In the genomic region with DNA sequence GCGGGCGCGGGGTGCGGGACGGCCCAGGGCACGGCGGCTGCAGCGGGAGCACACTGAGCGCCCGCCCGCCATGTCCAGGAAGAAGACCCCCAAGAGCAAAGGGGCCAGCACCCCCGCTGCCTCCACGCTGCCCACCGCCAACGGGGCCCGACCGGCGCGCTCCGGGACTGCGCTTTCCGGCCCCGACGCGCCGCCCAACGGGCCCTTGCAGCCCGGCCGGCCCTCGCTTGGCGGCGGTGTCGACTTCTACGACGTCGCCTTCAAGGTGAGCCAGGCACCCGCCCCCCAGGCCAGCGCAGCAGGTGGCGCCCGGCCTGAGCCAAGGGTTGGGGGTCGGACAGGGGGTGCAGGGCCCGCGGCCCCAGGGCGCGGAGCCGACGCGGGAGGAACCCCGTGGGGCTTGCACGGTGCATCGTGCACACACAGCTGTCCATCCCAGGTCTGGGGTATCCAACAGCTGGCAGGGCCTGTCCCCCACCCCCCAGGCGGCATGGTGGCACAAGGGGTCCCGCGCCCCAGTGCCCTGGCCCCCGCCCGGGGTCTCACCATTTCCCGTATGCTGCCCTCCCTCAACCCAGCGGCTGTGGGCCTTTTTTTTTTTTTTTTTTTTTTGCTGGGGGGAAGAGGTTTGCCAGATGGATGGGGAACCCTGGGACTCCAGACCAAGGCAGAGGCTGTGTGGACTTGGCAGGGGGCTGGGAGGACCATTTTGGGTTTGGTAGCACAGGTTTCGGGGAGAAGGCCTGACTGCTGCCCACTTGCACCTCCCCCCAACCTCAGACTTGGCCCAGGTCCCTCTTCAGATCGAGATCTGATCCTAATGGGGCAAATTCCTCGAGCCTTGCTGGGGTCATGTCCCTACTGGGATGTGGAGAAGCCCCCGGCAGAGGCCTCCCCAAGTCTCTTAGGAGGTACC, we compare ENCODE assay signal across 7 cellular contexts. TPM values are rescaled to one million over a fixed set of nuclear protein-coding genes. Genes with fewer than 3 reads are reported as not detected.
A peak's percentile ranks its signal among the peaks of the same experiment; 100 is the strongest.
DNase-seq lines count a peak whose midpoint lies in the region; ATAC-seq and TF ChIP-seq lines count a peak whose summit lies in the region.

No MANE protein-coding gene starts in this region.

- CTCF ChIA-PET in mammary epithelial cell (lab: Charles Lee; ENCODE audit: low non-redundant PET) = no interaction called here

- dilution Hi-C loops in mammary epithelial cell (cut with HindIII; ENCODE audit: low sequenced_read_pairs) = no loop called here

- in situ Hi-C loops in mammary epithelial cell (cut with MboI; ENCODE audit: low sequenced_read_pairs in 2 of 2) = loop anchor here (10.0 kb wide), 2 partner anchors 124 to 134 kb away; partner anchors contain the start of genes NHERF2 (in 1 of the 2) and NPW (in 1 of the 2)

- no peak overlapping the region for H3K27ac ChIP-seq in mammary epithelial cell (ENCODE audit: insufficient read depth, low read depth, low read length)

- H3K4me3 Mint-ChIP-seq in naive B cell = peak overlapping the region in 7 of 8 donors; percentile 51 to 81 (median 66)

- no peaks in the 10 kb centered on the region for H3K27me3 Mint-ChIP-seq in naive B cell

- 50% methylated on average over 2 of the region's 62 CpGs for WGBS in mammary epithelial cell (ENCODE audit: low coverage, missing lambda C conversion rate)

- peaks cover 17% of the 10 kb centered on the region for H4K20me1 ChIP-seq in mammary epithelial cell (ENCODE audit: insufficient read depth, low read length)

- intact Hi-C loops in mammary epithelial cell (cut with micrococcal nuclease) = no loop called here

- peak overlapping the region in 1 of 6 donors; percentile 26 for H3K27ac Mint-ChIP-seq in naive B cell

- peaks cover 9% of the 10 kb centered on the region for H3K36me3 ChIP-seq in mammary epithelial cell (ENCODE audit: insufficient read depth, low read length)

- ATAC-seq in naive B cell (ENCODE audit: low read depth in 2 of 2) = peak; percentile 17 to 21
- ATAC-seq in GM18907 (IDR thresholded peaks at IDR 0.05; ENCODE audit: unreplicated experiment) = no peak
- no peak for ATAC-seq in GM21381 (IDR thresholded peaks at IDR 0.05; ENCODE audit: unreplicated experiment)

- H3K9me3 Mint-ChIP-seq in naive B cell = no peaks in the 10 kb centered on the region

- H3K9ac ChIP-seq in mammary epithelial cell (ENCODE audit: insufficient read depth, low read length) = no peak overlapping the region

- peaks cover 60% of the 10 kb centered on the region for H3K4me1 ChIP-seq in mammary epithelial cell (ENCODE audit: insufficient read depth, low read length)

- peaks cover 20 to 25% (median 24%) of the 10 kb centered on the region in 3 donors for H3K4me1 Mint-ChIP-seq in naive B cell

- no peaks in the 10 kb centered on the region for H3K9me3 ChIP-seq in mammary epithelial cell (replicated peaks; ENCODE audit: insufficient read depth, low read length)

- H3K4me3 ChIP-seq in GM12865 (ENCODE audit: low read depth, low read length) (peak overlapping the region; percentile 32), mammary epithelial cell (replicated peaks in 1 of 3; ENCODE audit: insufficient read depth in 1 of 3, low read depth in 2 of 3, low read length in 3 of 3) (peak overlapping the region in 2 of 3 experiments; percentile 32 to 36)

- H2AFZ ChIP-seq in mammary epithelial cell (ENCODE audit: low read depth, low read length) = no peak overlapping the region

- no peaks in the 10 kb centered on the region for H3K27me3 ChIP-seq in mammary epithelial cell (ENCODE audit: insufficient read depth, low read length)

- H3K4me2 ChIP-seq in mammary epithelial cell (ENCODE audit: insufficient read depth, low read depth, low read length) = peak overlapping the region; percentile 81

- H3K79me2 ChIP-seq in mammary epithelial cell (ENCODE audit: insufficient read depth, low read length) = peaks cover 22% of the 10 kb centered on the region

- TF ChIP-seq CTCF in GM12865 (IDR thresholded peaks at IDR 0.05; ENCODE audit: insufficient read depth, low read depth, low read length, missing control alignments) (no peak), mammary epithelial cell (conservative IDR thresholded peaks at IDR 0.05 in 1 of 2, IDR thresholded peaks at IDR 0.05 in 1 of 2; ENCODE audit: extremely low read depth in 1 of 2, insufficient read depth in 1 of 2, low read depth in 1 of 2, low read length in 2 of 2) (no peak)

- BruUV-seq in mammary epithelial cell (replicated peaks; lab: Mats Ljungman, UMichigan) = no TSS peak

- peak; percentile 45 for DNase-seq in GM12865 (ENCODE audit: low read depth)
- peak; percentile 32 to 45 for DNase-seq in NCI-H1930 (lab: John Stamatoyannopoulos, UW)
- DNase-seq in mammary epithelial cell = peak; percentile 48
- no peak for DNase-seq in naive B cell
- no peak for DNase-seq in DMS79 treated with DMSO at 0.1 percent for 48 hours (lab: John Stamatoyannopoulos, UW)

- no peaks in the 10 kb centered on the region for H3K36me3 Mint-ChIP-seq in naive B cell

RNA-seq across cellular contexts. Expression of gene RAB26, which starts 0.5 kb away (rescaled TPM):
- 1 to 10 TPM in 1 of 2 donors, under 1 TPM in 1; 0.33 to 1.0 TPM for total RNA-seq in mammary epithelial cell
- 0.80 TPM for polyA plus RNA-seq in mammary epithelial cell
- polyA minus RNA-seq in mammary epithelial cell = 0.21 TPM
- polyA plus RNA-seq in naive B cell (ENCODE audit: low read depth in 6 of 6) = 1 to 10 TPM in 4 of 6 donors, under 1 TPM in 1, not detected in 1; 0.66 to 2.7 (median 1.4) TPM

RNA-seq across cellular contexts. Expression of gene TRAF7, which starts 6.6 kb away (rescaled TPM):
- total RNA-seq in mammary epithelial cell = 100 to 1,000 TPM in 1 of 2 donors, 10 to 100 TPM in 1; 47.5 to 110 TPM
- polyA plus RNA-seq in mammary epithelial cell (65.7 TPM), naive B cell (ENCODE audit: low read depth in 6 of 6) (1 to 10 TPM; 4.2 to 9.4 (median 5.6) TPM)
- polyA minus RNA-seq in mammary epithelial cell = 54.6 TPM

RNA-seq across cellular contexts. Expression of gene PKD1, which starts 13.3 kb away (rescaled TPM):
- total RNA-seq in mammary epithelial cell = 100 to 1,000 TPM; 119 to 133 TPM
- polyA plus RNA-seq in mammary epithelial cell = 28.4 TPM
- polyA minus RNA-seq in mammary epithelial cell = 17.7 TPM
- 10 to 100 TPM in 1 of 6 donors, 1 to 10 TPM in 5; 2.8 to 10.4 (median 4.0) TPM for polyA plus RNA-seq in naive B cell (ENCODE audit: low read depth in 6 of 6)

RNA-seq across cellular contexts. Expression of gene CASKIN1, which starts 47.4 kb away (rescaled TPM):
- 1 to 10 TPM in 1 of 2 donors, under 1 TPM in 1; 0.83 to 1.4 TPM for total RNA-seq in mammary epithelial cell
- 0.09 TPM for polyA plus RNA-seq in mammary epithelial cell
- polyA minus RNA-seq in mammary epithelial cell = not detected
- not detected for polyA plus RNA-seq in naive B cell (ENCODE audit: low read depth in 6 of 6)

RNA-seq across cellular contexts. Expression of gene MLST8, which starts 56.3 kb away (rescaled TPM):
- total RNA-seq in mammary epithelial cell = 10 to 100 TPM; 39.0 to 55.8 TPM
- polyA plus RNA-seq in mammary epithelial cell (68.1 TPM), naive B cell (ENCODE audit: low read depth in 6 of 6) (10 to 100 TPM; 28.1 to 43.1 (median 33.4) TPM)
- 45.8 TPM for polyA minus RNA-seq in mammary epithelial cell

Comparison
In these comparisons a context has a peak if more than half of its experiments do, and no peak if none do; other contexts are left out.
1. DNase-seq: peak in GM12865 (single experiment), NCI-H1930 (2 of 2) and mammary epithelial cell (single experiment); none in naive B cell (single experiment) and DMS79 treated with DMSO at 0.1 percent for 48 hours (single experiment).
2. ATAC-seq: peak in naive B cell (2 of 2); none in GM18907 (single experiment) and GM21381 (single experiment).